Comparison of ENCODE assay signal across 1 cellular context in the genomic region with DNA sequence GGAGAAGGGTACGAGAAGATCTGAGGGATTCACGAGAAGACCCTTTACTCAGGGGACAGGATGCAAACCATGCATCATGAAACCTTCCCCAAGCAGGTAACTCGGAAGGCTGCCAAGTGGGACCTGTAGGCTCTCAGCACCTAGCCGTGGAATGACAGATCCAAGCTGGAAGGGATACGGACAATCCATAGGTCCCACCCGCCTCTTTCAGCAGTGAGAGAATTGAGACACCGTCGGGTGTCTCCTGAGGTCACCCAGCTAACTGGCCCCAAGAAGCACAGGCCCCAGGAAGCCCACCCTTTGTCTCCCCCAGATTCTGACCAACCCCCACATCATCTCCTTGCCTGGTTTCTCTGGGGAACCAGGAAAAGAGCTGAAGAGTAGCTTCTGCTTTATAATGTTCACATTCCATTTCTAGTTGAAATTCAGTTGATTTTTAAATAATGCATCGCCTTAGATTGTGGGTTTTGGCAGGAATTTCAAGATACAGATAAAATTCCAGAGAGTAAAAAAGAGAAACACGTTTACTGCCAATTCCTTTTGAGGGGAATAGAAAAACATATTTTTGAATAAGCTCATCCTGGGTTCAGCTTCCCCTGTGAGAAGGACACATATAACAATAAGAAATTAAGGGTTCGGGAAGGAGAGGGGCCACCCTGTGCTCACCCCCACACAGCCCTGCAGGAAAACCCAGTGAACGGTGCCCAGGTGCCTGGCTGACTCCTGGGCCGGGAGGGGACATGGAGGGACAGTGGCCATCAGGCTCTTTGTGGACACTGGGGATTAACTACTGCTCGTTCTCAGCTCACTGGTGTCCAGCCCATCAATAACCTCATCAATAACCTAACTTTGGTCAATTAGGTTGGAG.
TF ChIP-seq lines count a peak whose summit lies in the region.

No MANE protein-coding gene starts in this region.

TF ChIP-seq in GM23338, 12 proteins besides CTCF, POLR2A, EP300 and RAD21 (continued from another document):
- no peak for TF ChIP-seq REST (IDR thresholded peaks at IDR 0.05; ENCODE audit: unreplicated experiment)
